In genomic region chr21:45554477-45555175, GRCh38 we compare ENCODE assay signal across 7 cellular contexts. TPM values are rescaled to one million over a fixed set of nuclear protein-coding genes. Genes with fewer than 3 reads are reported as not detected.
DNase-seq lines count a peak whose midpoint lies in the region; ATAC-seq and TF ChIP-seq lines count a peak whose summit lies in the region.

No MANE protein-coding gene starts in this region.

- H4K20me1 ChIP-seq in OCI-LY3 (ENCODE audit: insufficient read depth, low read length), result no peaks in the 10 kb centered on the region

- H3K4me1 ChIP-seq in OCI-LY3 (ENCODE audit: low read length) (peaks cover 29% of the 10 kb centered on the region), mucosa of stomach (ENCODE audit: control insufficient read depth, insufficient read depth, low read length) (peaks cover 5% of the 10 kb centered on the region)

- H3K27me3 ChIP-seq in OCI-LY3 (ENCODE audit: low read depth, low read length) (0 out of 2 replicates have a peak, but pooled peaks cover 2% of the 10 kb centered on the region), mucosa of stomach (ENCODE audit: control insufficient read depth, insufficient read depth, low read length) (no peaks in the 10 kb centered on the region)

- H3K36me3 ChIP-seq in OCI-LY3 (replicated peaks; ENCODE audit: low read depth, low read length), result no peaks in the 10 kb centered on the region
- no peaks in the 10 kb centered on the region for H3K36me3 ChIP-seq in mucosa of stomach (ENCODE audit: control insufficient read depth, insufficient read depth, low read length)

- peak; percentile 55 for ATAC-seq in HG03442 (IDR thresholded peaks at IDR 0.05; ENCODE audit: unreplicated experiment)

- peak; percentile 53 for TF ChIP-seq POLR2A in GM15510 (IDR thresholded peaks at IDR 0.05; ENCODE audit: borderline replicate concordance, extremely low read depth, insufficient read length)

- peak overlapping the region; percentile 72 for H2AFZ ChIP-seq in OCI-LY3 (ENCODE audit: low read depth, low read length)

- H3K9ac ChIP-seq in OCI-LY3 (ENCODE audit: low read length) (peak overlapping the region; percentile 69), mucosa of stomach (ENCODE audit: low read length) (peak overlapping the region; percentile 62)

- no peaks in the 10 kb centered on the region for H3K9me3 ChIP-seq in OCI-LY3 (ENCODE audit: insufficient read depth, low read length)
- no peaks in the 10 kb centered on the region for H3K9me3 ChIP-seq in mucosa of stomach (ENCODE audit: control insufficient read depth, low read length)

- TF ChIP-seq CTCF in OCI-LY3 (IDR thresholded peaks at IDR 0.05; ENCODE audit: low read depth, low read length), result peak; percentile 45; the same call in 1 of the 2 replicates
- peak; percentile 66 for TF ChIP-seq CTCF in epithelial cell of proximal tubule (conservative IDR thresholded peaks at IDR 0.05; ENCODE audit: low read depth, low read length)

- H3K79me2 ChIP-seq in OCI-LY3 (ENCODE audit: low read length), result no peaks in the 10 kb centered on the region

- H3K4me2 ChIP-seq in OCI-LY3 (ENCODE audit: low read length), result peak overlapping the region; percentile 78

- DNase-seq in activated T-cell treated with anti-CD3 and anti-CD28 coated beads for 48 hours (ENCODE audit: low read depth) (peak; percentile 89), epithelial cell of proximal tubule (ENCODE audit: low read depth) (no peak)
- peak; percentile 95 for DNase-seq in stimulated activated CD8-positive, alpha-beta memory T cell treated with anti-CD3 and anti-CD28 coated beads, Interleukin-4, amount 100 ng/mL, for 48 hours

- peak overlapping the region; percentile 80 for H3K4me3 ChIP-seq in OCI-LY3 (ENCODE audit: low read length)
- peak overlapping the region; percentile 75 for H3K4me3 ChIP-seq in epithelial cell of proximal tubule (ENCODE audit: low read depth, low read length)
- peak overlapping the region; percentile 63 for H3K4me3 ChIP-seq in mucosa of stomach (ENCODE audit: low read length)

- H3K27ac ChIP-seq in OCI-LY3 (ENCODE audit: low read length), result peak overlapping the region; percentile 30; the same call in 1 of the 2 replicates

RNA-seq across cellular contexts. Expression of gene SLC19A1, which starts 12.4 kb away (rescaled TPM):
- 19.3 and 34.7 TPM in 2 replicates for total RNA-seq in epithelial cell of proximal tubule
